In the genomic region with DNA sequence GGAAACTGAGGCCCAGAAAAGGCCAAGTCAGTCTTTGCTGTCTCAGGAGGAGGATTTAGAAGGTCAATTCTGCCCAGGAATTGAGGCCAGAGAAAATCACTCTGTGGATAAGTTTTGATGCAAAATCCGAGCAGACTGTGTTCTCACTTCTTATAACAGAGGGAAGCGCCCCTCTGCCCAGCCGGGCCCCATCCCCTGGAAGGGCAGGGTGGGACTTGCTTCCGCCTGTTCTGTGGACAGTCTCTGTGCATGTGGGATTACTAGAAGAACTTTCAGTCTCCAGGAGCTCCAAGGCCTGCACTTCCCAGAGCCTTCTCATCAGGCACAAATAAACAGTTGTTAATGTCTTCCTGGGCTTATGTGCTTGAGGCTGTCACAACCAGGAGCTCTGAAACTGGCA, we compare ENCODE assay signal across 37 cellular contexts.
"Had no signal": no experiment of that assay in that cellular context is flagged by ENCODE, and none has a peak within 500 bp of the region (broad histone marks: within the 10 kb centered on the region; RNA-seq: fewer than 3 reads in every experiment).

No MANE protein-coding gene starts in this region.

- DNase-seq: activated B cell treated with CpG ODN at 0.5 μM for 24 hours; activated CD4-positive, alpha-beta memory T cell treated with anti-CD3 and anti-CD28 coated beads for 36 hours; activated CD4-positive, alpha-beta T cell treated with anti-CD3 and anti-CD28 coated beads for 4 hours; activated CD4-positive, alpha-beta T cell treated with anti-CD3 and anti-CD28 coated beads, Interleukin-2, amount 10 ng/mL, durations not matched to agents 24 days and 14 days; activated CD4-positive, alpha-beta T cell treated with anti-CD3 and anti-CD28 coated beads, Interleukin-2, amount 50 U/mL, for 1 hour; activated CD4-positive, alpha-beta T cell treated with anti-CD3 and anti-CD28 coated beads, Interleukin-2, amount 50 U/mL, for 4 hours; activated CD4-positive, CD25-positive, alpha-beta regulatory T cell treated with anti-CD3 and anti-CD28 coated beads, Interleukin-2, amount 50 U/mL, for 72 hours; activated CD8-positive, alpha-beta memory T cell treated with anti-CD3 and anti-CD28 coated beads, Interleukin-2, amount 50 U/mL, for 4 hours; activated CD8-positive, alpha-beta T cell treated with anti-CD3 and anti-CD28 coated beads for 36 hours; activated effector memory CD4-positive, alpha-beta T cell treated with anti-CD3 and anti-CD28 coated beads, Interleukin-2, amount 50 U/mL, for 16 hours; activated gamma-delta T cell treated with Interleukin-2 at 50 U/mL for 16 hours; activated naive CD4-positive, alpha-beta T cell; activated naive CD4-positive, alpha-beta T cell treated with anti-CD3 and anti-CD28 coated beads for 36 hours; activated naive CD4-positive, alpha-beta T cell treated with anti-CD3 and anti-CD28 coated beads, Interleukin-2, amount 50 U/mL, for 16 hours; activated naive CD8-positive, alpha-beta T cell treated with anti-CD3 and anti-CD28 coated beads for 36 hours; activated T-cell treated with anti-CD3 and anti-CD28 coated beads for 4 hours; activated T-cell treated with anti-CD3 and anti-CD28 coated beads, Interleukin-2, amount 50 U/mL, for 1 hour; activated T-cell treated with anti-CD3 and anti-CD28 coated beads, Interleukin-2, amount 50 U/mL, for 4 hours; activated T-cell treated with anti-CD3 and anti-CD28 coated beads, Interleukin-2, amount 50 U/mL, for 72 hours; adrenal gland; amniotic stem cell; aorta; body of pancreas; brain microvascular endothelial cell; central memory CD4-positive, alpha-beta T cell; T-helper 1 cell; T-helper 2 cell; T-helper 9 cell had no signal

- H3K4me3 Mint-ChIP-seq: activated B cell treated with CpG ODN at 0.5 μM for 24 hours; activated CD4-positive, alpha-beta memory T cell treated with anti-CD3 and anti-CD28 coated beads for 36 hours; activated CD4-positive, alpha-beta T cell treated with anti-CD3 and anti-CD28 coated beads, Interleukin-2, amount 10 ng/mL, durations not matched to agents 24 days and 14 days; activated CD8-positive, alpha-beta T cell treated with anti-CD3 and anti-CD28 coated beads for 36 hours; activated naive CD4-positive, alpha-beta T cell treated with anti-CD3 and anti-CD28 coated beads for 36 hours; activated naive CD8-positive, alpha-beta T cell treated with anti-CD3 and anti-CD28 coated beads for 36 hours; activated T-cell treated with anti-CD3 and anti-CD28 coated beads, Interleukin-2, amount 50 U/mL, for 4 hours; activated T-cell treated with anti-CD3 and anti-CD28 coated beads, Interleukin-2, amount 50 U/mL, for 72 hours; activated T-helper 1 cell treated with anti-CD3 and anti-CD28 coated beads, Interleukin-12 subunit alpha, Interleukin-12 subunit beta, Interleukin-2, Interleukin-4 antibody, amounts not matched to agents 30 ng/mL and 10 ng/mL and 1 ng/mL, durations not matched to agents 14 hours and 24 hours and 36 hours; activated T-helper 17 cell treated with anti-CD3 and anti-CD28 coated beads, Interleukin-2, amount 50 U/mL, for 72 hours; T-helper 1 cell treated with Interleukin-12 subunit alpha and Interleukin-12 subunit beta and Interleukin-4 antibody, amounts not matched to agents 30 μg/mL and 1 μg/mL, for 36 hours; T-helper 2 cell treated with Interferon-gamma antibody and Interleukin-4, amounts not matched to agents 5 μg/mL and 100 μg/mL, for 36 hours had no signal

- FAIRE-seq: astrocyte, TTC549 had no signal

- H3K36me3 ChIP-seq: adrenal gland, brain microvascular endothelial cell, breast epithelium had no signal

- H3K9me3 Mint-ChIP-seq: activated B cell treated with CpG ODN at 0.5 μM for 24 hours; activated CD4-positive, alpha-beta memory T cell treated with anti-CD3 and anti-CD28 coated beads for 36 hours; activated CD4-positive, alpha-beta T cell treated with anti-CD3 and anti-CD28 coated beads, Interleukin-2, amount 10 ng/mL, durations not matched to agents 24 days and 14 days; activated CD8-positive, alpha-beta T cell treated with anti-CD3 and anti-CD28 coated beads for 36 hours; activated naive CD4-positive, alpha-beta T cell treated with anti-CD3 and anti-CD28 coated beads for 36 hours; activated naive CD4-positive, alpha-beta T cell treated with anti-CD3 and anti-CD28 coated beads, Interleukin-2, amount 50 U/mL, for 72 hours; activated naive CD8-positive, alpha-beta T cell treated with anti-CD3 and anti-CD28 coated beads for 36 hours; activated T-cell treated with anti-CD3 and anti-CD28 coated beads, Interleukin-2, amount 50 U/mL, for 4 hours; activated T-cell treated with anti-CD3 and anti-CD28 coated beads, Interleukin-2, amount 50 U/mL, for 72 hours; activated T-helper 1 cell treated with anti-CD3 and anti-CD28 coated beads, Interleukin-12 subunit alpha, Interleukin-12 subunit beta, Interleukin-2, Interleukin-4 antibody, amounts not matched to agents 30 ng/mL and 10 ng/mL and 1 ng/mL, durations not matched to agents 14 hours and 24 hours and 36 hours; activated T-helper 17 cell treated with anti-CD3 and anti-CD28 coated beads, Interleukin-2, amount 50 U/mL, for 72 hours; T-helper 1 cell treated with Interleukin-12 subunit alpha and Interleukin-12 subunit beta and Interleukin-4 antibody, amounts not matched to agents 30 μg/mL and 1 μg/mL, for 36 hours; T-helper 2 cell treated with Interferon-gamma antibody and Interleukin-4, amounts not matched to agents 5 μg/mL and 100 μg/mL, for 36 hours had no signal

- H3K27me3 ChIP-seq: adrenal gland, body of pancreas, brain microvascular endothelial cell, breast epithelium had no signal

- H3K4me1 ChIP-seq: adrenal gland, body of pancreas, breast epithelium had no signal

- H3K36me3 Mint-ChIP-seq: activated CD4-positive, alpha-beta memory T cell treated with anti-CD3 and anti-CD28 coated beads for 36 hours; activated naive CD4-positive, alpha-beta T cell treated with anti-CD3 and anti-CD28 coated beads, Interleukin-2, amount 50 U/mL, for 72 hours; activated naive CD8-positive, alpha-beta T cell treated with anti-CD3 and anti-CD28 coated beads for 36 hours had no signal

- H3K27ac Mint-ChIP-seq: activated B cell treated with CpG ODN at 0.5 μM for 24 hours; activated CD4-positive, alpha-beta memory T cell treated with anti-CD3 and anti-CD28 coated beads for 36 hours; activated CD4-positive, alpha-beta T cell treated with anti-CD3 and anti-CD28 coated beads, Interleukin-2, amount 10 ng/mL, durations not matched to agents 24 days and 14 days; activated CD8-positive, alpha-beta T cell treated with anti-CD3 and anti-CD28 coated beads for 36 hours; activated naive CD4-positive, alpha-beta T cell treated with anti-CD3 and anti-CD28 coated beads for 36 hours; activated naive CD4-positive, alpha-beta T cell treated with anti-CD3 and anti-CD28 coated beads, Interleukin-2, amount 50 U/mL, for 72 hours; activated naive CD8-positive, alpha-beta T cell treated with anti-CD3 and anti-CD28 coated beads for 36 hours; activated T-cell treated with anti-CD3 and anti-CD28 coated beads, Interleukin-2, amount 50 U/mL, for 72 hours; activated T-helper 1 cell treated with anti-CD3 and anti-CD28 coated beads, Interleukin-12 subunit alpha, Interleukin-12 subunit beta, Interleukin-2, Interleukin-4 antibody, amounts not matched to agents 30 ng/mL and 10 ng/mL and 1 ng/mL, durations not matched to agents 14 hours and 24 hours and 36 hours; activated T-helper 17 cell treated with anti-CD3 and anti-CD28 coated beads, Interleukin-2, amount 50 U/mL, for 72 hours; T-helper 1 cell treated with Interleukin-12 subunit alpha and Interleukin-12 subunit beta and Interleukin-4 antibody, amounts not matched to agents 30 μg/mL and 1 μg/mL, for 36 hours; T-helper 2 cell treated with Interferon-gamma antibody and Interleukin-4, amounts not matched to agents 5 μg/mL and 100 μg/mL, for 36 hours had no signal

- H3K9me3 ChIP-seq: adrenal gland, body of pancreas, breast epithelium had no signal

- H3K4me3 ChIP-seq: adrenal gland, body of pancreas, breast epithelium had no signal

- H3K4me1 Mint-ChIP-seq: activated B cell treated with CpG ODN at 0.5 μM for 24 hours; activated CD4-positive, alpha-beta T cell treated with anti-CD3 and anti-CD28 coated beads, Interleukin-2, amount 10 ng/mL, durations not matched to agents 24 days and 14 days; activated naive CD8-positive, alpha-beta T cell treated with anti-CD3 and anti-CD28 coated beads for 36 hours; activated T-helper 17 cell treated with anti-CD3 and anti-CD28 coated beads, Interleukin-2, amount 50 U/mL, for 72 hours had no signal

- ATAC-seq: activated CD8-positive, alpha-beta T cell treated with anti-CD3 and anti-CD28 coated beads for 36 hours; activated naive CD4-positive, alpha-beta T cell treated with anti-CD3 and anti-CD28 coated beads, Interleukin-2, amount 50 U/mL, for 72 hours; activated T-cell treated with anti-CD3 and anti-CD28 coated beads, Interleukin-2, amount 50 U/mL, for 4 hours; activated T-cell treated with anti-CD3 and anti-CD28 coated beads, Interleukin-2, amount 50 U/mL, for 72 hours; activated T-helper 17 cell treated with anti-CD3 and anti-CD28 coated beads, Interleukin-2, amount 50 U/mL, for 72 hours; body of pancreas had no signal

- H3K27me3 Mint-ChIP-seq: activated CD4-positive, alpha-beta T cell treated with anti-CD3 and anti-CD28 coated beads, Interleukin-2, amount 10 ng/mL, durations not matched to agents 24 days and 14 days had no signal

- H3K27ac ChIP-seq: adrenal gland, body of pancreas, brain microvascular endothelial cell, breast epithelium, VCaP had no signal
